In the genomic region with DNA sequence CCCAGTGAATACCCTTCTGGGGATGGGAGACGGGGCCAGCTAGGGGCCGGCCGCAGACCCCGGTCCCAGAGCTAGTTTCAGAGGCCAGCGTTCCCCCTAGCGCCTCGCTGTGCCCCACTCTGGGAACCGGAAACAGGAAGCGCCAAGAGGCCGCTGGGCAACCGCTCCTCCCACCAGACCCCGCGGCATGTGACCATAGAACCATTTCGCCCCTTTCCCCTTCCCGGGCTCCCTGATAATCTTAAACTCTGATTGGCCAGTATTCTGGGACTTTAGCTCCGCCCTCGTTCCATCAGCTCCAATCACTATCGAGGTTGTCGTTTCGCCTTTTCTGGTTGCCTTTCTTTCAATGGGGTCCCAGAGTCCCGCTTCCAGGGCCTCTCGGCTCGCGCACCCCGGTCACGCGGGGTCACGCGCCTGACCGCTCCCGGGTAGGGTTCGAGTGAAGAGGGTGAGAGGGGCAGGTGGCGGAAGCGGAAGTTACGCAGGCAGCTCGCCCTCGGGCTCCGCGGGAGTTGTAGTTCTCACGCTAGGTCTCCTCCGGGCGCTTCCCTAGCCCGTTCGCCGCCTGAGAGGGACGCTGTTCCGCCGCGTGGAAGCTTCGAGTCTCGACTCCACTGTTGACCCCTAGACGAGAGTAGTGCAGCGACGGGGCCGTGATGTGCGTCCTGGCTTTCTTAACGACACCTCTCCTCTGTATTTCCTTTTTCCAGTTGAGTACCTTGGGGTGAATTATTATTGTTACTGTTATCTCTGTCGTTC, we compare ENCODE assay signal across 1 cellular context.
TF ChIP-seq lines count a peak whose summit lies in the region.

A gene (minus strand): TSS at position 121 of the 762 bp plus-strand sequence. CDS start 3,241 bp downstream, outside the sequence.

TF ChIP-seq in liver, 16 proteins besides CTCF, POLR2A, EP300 and RAD21 (continued from another document):
- peak; percentile 54 for TF ChIP-seq TAF1 (conservative IDR thresholded peaks at IDR 0.05)
- TF ChIP-seq HNF4G (IDR thresholded peaks at IDR 0.05), result no peak
- no peak for TF ChIP-seq JUND (IDR thresholded peaks at IDR 0.05)
- peak; percentile 38 to 45 for TF ChIP-seq RXRA (IDR thresholded peaks at IDR 0.05)
- TF ChIP-seq NR2F2 (IDR thresholded peaks at IDR 0.05), result peak; percentile 29
- TF ChIP-seq, protein P1, sequence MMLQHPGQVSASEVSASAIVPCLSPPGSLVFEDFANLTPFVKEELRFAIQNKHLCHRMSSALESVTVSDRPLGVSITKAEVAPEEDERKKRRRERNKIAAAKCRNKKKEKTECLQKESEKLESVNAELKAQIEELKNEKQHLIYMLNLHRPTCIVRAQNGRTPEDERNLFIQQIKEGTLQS (IDR thresholded peaks at IDR 0.05), result no peak
- TF ChIP-seq, protein P2, sequence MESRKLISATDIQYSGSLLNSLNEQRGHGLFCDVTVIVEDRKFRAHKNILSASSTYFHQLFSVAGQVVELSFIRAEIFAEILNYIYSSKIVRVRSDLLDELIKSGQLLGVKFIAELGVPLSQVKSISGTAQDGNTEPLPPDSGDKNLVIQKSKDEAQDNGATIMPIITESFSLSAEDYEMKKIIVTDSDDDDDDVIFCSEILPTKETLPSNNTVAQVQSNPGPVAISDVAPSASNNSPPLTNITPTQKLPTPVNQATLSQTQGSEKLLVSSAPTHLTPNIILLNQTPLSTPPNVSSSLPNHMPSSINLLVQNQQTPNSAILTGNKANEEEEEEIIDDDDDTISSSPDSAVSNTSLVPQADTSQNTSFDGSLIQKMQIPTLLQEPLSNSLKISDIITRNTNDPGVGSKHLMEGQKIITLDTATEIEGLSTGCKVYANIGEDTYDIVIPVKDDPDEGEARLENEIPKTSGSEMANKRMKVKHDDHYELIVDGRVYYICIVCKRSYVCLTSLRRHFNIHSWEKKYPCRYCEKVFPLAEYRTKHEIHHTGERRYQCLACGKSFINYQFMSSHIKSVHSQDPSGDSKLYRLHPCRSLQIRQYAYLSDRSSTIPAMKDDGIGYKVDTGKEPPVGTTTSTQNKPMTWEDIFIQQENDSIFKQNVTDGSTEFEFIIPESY (IDR thresholded peaks at IDR 0.05), result peak; percentile 77
- peak; percentile 57 for TF ChIP-seq YY1 (IDR thresholded peaks at IDR 0.05)
- TF ChIP-seq HNF4A (conservative IDR thresholded peaks at IDR 0.05), result peak in 1 of 2 donors; percentile 15
- no peak for TF ChIP-seq EGR1 (IDR thresholded peaks at IDR 0.05; ENCODE audit: low read depth in 2 of 2)
TF ChIP-seq in liver: peak in this region for 10.
